Comparison of ENCODE assay signal across 1 cellular context in the genomic region with DNA sequence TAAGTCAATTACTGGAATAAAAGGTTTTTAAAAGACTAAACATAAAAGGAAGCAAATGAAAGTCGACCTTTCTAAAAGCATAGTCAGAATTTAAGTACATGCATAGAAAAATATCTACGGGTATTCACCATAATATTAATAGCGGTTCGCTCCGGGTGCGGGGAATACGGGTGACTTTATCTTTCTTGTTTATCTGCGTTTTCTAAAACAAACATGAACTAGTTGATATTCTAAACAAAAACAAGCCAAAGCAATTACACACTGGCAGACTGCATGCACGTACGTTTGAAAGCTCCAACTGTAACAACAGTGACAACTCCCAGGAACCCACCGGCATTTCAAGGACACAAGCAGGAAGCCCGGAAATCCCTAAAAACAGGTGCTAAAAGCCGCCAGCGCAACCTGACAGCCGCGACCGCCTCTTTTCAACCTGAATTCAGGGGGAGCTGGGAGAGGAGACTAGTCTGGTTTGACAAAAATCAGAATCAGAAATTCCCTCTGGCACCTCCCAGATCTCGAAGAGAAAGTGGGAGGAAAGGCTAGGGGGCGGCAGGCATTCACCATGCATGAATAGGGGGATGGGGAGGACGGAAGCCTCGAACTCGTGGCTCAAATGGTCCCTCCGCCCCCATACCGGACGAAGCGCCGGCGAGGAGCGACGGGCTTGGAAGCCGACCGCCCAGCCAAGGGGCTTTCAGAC.
TF ChIP-seq lines count a peak whose summit lies in the region.

No MANE protein-coding gene starts in this region.

TF ChIP-seq in IMR-90, 13 proteins besides CTCF, POLR2A, EP300 and RAD21 (continued from another document):
- TF ChIP-seq NFE2L2 (IDR thresholded peaks at IDR 0.05; ENCODE audit: low read depth, low read length) (no peak), BHLHE40 (IDR thresholded peaks at IDR 0.05; ENCODE audit: low read depth, low read length) (no peak), MAZ (IDR thresholded peaks at IDR 0.05; ENCODE audit: borderline replicate concordance, low read depth, low read length) (no peak), MAFK (IDR thresholded peaks at IDR 0.05; ENCODE audit: low read depth, low read length) (no peak), CEBPB (IDR thresholded peaks at IDR 0.05; ENCODE audit: low read depth, low read length) (no peak), RFX5 (IDR thresholded peaks at IDR 0.05; ENCODE audit: low read depth, low read length) (no peak), CHD1 (IDR thresholded peaks at IDR 0.05; ENCODE audit: low read depth, low read length) (no peak), RCOR1 (IDR thresholded peaks at IDR 0.05; ENCODE audit: insufficient replicate concordance, low read length) (no peak), SMC3 (IDR thresholded peaks at IDR 0.05; ENCODE audit: low read depth, low read length) (no peak), MXI1 (IDR thresholded peaks at IDR 0.05; ENCODE audit: borderline replicate concordance, low read depth, low read length) (no peak)
- TF ChIP-seq, protein P1, sequence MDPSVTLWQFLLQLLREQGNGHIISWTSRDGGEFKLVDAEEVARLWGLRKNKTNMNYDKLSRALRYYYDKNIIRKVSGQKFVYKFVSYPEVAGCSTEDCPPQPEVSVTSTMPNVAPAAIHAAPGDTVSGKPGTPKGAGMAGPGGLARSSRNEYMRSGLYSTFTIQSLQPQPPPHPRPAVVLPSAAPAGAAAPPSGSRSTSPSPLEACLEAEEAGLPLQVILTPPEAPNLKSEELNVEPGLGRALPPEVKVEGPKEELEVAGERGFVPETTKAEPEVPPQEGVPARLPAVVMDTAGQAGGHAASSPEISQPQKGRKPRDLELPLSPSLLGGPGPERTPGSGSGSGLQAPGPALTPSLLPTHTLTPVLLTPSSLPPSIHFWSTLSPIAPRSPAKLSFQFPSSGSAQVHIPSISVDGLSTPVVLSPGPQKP (IDR thresholded peaks at IDR 0.05; ENCODE audit: borderline replicate concordance, low read depth, low read length), result no peak
